Comparison of ENCODE assay signal across 2 cellular contexts in the genomic region with DNA sequence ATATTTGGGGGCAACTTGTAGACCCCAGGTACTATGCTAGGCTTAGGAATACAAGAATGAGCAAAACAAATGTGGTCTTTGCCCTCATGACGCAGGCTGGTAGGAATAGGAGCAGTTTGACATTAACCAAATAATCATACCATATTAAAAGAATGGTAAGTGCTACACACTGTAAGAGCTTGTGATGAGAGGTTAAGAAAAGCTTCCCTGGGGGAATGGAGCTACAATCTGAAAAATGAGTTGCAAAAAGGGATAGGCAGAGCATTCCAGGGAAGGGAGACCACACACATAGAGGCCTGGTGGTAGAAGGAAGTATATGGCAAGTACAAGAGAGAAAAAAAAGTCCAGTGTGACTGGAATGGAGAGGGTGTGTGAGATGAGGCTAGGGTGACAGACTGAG.
TF ChIP-seq lines count a peak whose summit lies in the region.

No MANE protein-coding gene starts in this region.

TF ChIP-seq in liver, 16 proteins besides CTCF, POLR2A, EP300 and RAD21:
- TF ChIP-seq HNF4A (conservative IDR thresholded peaks at IDR 0.05), result peak; percentile 29 to 65
- TF ChIP-seq, protein P1, sequence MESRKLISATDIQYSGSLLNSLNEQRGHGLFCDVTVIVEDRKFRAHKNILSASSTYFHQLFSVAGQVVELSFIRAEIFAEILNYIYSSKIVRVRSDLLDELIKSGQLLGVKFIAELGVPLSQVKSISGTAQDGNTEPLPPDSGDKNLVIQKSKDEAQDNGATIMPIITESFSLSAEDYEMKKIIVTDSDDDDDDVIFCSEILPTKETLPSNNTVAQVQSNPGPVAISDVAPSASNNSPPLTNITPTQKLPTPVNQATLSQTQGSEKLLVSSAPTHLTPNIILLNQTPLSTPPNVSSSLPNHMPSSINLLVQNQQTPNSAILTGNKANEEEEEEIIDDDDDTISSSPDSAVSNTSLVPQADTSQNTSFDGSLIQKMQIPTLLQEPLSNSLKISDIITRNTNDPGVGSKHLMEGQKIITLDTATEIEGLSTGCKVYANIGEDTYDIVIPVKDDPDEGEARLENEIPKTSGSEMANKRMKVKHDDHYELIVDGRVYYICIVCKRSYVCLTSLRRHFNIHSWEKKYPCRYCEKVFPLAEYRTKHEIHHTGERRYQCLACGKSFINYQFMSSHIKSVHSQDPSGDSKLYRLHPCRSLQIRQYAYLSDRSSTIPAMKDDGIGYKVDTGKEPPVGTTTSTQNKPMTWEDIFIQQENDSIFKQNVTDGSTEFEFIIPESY (IDR thresholded peaks at IDR 0.05), result no peak

TF ChIP-seq in HepG2, 621 proteins besides CTCF, POLR2A, EP300 and RAD21:
- TF ChIP-seq NPAS2 (CRISPR knock-in tag; IDR thresholded peaks at IDR 0.05; ENCODE audit: borderline replicate concordance) (no peak), ZKSCAN1 (IDR thresholded peaks at IDR 0.05; ENCODE audit: low read length) (no peak), CC2D1A (CRISPR knock-in tag; IDR thresholded peaks at IDR 0.05) (no peak), RFX3 (CRISPR knock-in tag; IDR thresholded peaks at IDR 0.05) (no peak), CAMTA2 (CRISPR knock-in tag; IDR thresholded peaks at IDR 0.05; ENCODE audit: borderline replicate concordance) (no peak)
- TF ChIP-seq, protein P2, sequence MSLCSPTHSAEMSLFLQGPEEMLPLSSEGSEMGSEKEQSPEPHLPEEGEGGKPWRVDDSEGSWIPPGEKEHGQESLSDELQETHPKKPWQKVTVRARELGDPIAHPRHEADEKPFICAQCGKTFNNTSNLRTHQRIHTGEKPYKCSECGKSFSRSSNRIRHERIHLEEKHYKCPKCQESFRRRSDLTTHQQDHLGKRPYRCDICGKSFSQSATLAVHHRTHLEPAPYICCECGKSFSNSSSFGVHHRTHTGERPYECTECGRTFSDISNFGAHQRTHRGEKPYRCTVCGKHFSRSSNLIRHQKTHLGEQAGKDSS (CRISPR knock-in tag; IDR thresholded peaks at IDR 0.05; ENCODE audit: borderline replicate concordance, low read depth), result no peak
- TF ChIP-seq, protein P3, sequence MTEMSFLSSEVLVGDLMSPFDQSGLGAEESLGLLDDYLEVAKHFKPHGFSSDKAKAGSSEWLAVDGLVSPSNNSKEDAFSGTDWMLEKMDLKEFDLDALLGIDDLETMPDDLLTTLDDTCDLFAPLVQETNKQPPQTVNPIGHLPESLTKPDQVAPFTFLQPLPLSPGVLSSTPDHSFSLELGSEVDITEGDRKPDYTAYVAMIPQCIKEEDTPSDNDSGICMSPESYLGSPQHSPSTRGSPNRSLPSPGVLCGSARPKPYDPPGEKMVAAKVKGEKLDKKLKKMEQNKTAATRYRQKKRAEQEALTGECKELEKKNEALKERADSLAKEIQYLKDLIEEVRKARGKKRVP (CRISPR knock-in tag; IDR thresholded peaks at IDR 0.05), result no peak
